In genomic region chr2:118737690-118738089, GRCh38 we compare ENCODE assay signal across 25 cellular contexts.
DNase-seq lines count a peak whose midpoint lies in the region; ATAC-seq and TF ChIP-seq lines count a peak whose summit lies in the region.
"Had no signal": no experiment of that assay in that cellular context is flagged by ENCODE, and none has a peak within 500 bp of the region (broad histone marks: within the 10 kb centered on the region; RNA-seq: fewer than 3 reads in every experiment).

No MANE protein-coding gene starts in this region.

- H3K36me3 Mint-ChIP-seq in endodermal cell (ENCODE audit: low read depth), result no peaks in the 10 kb centered on the region
- H3K36me3 Mint-ChIP-seq in activated naive CD4-positive, alpha-beta T cell treated with anti-CD3 and anti-CD28 coated beads, Interleukin-2, amount 10 ng/mL, durations not matched to agents 7 days and 5 days, result no peaks in the 10 kb centered on the region
- H3K36me3 Mint-ChIP-seq: stimulated activated memory B cell treated with anti-CD40 and anti-IgM and Interleukin-4, amounts not matched to agents 10 μg/mL and 1 μg/mL and 100 μg/mL, for 72 hours; type B pancreatic cell had no signal

- ATAC-seq in gastrocnemius medialis (peak; percentile 55 to 63), HG03439 (IDR thresholded peaks at IDR 0.05; ENCODE audit: unreplicated experiment) (no peak)
- ATAC-seq: activated CD8-positive, alpha-beta T cell treated with anti-CD3 and anti-CD28 coated beads, Interleukin-2, amount 10 ng/mL, durations not matched to agents 7 days and 5 days; stimulated activated memory B cell treated with anti-CD40 and anti-IgM and Interleukin-4, amounts not matched to agents 10 μg/mL and 1 μg/mL and 100 μg/mL, for 72 hours had no signal

- H3K4me1 ChIP-seq in endodermal cell (ENCODE audit: control insufficient read depth, insufficient read depth, low read length) (no peaks in the 10 kb centered on the region), gastrocnemius medialis (peaks cover 6 to 9% of the 10 kb centered on the region in 2 donors)
- H3K4me1 ChIP-seq: gastroesophageal sphincter had no signal

- peaks cover 8% of the 10 kb centered on the region for H3K4me1 Mint-ChIP-seq in endodermal cell
- H3K4me1 Mint-ChIP-seq in activated naive CD4-positive, alpha-beta T cell treated with anti-CD3 and anti-CD28 coated beads, Interleukin-2, amount 10 ng/mL, durations not matched to agents 7 days and 5 days, result no peaks in the 10 kb centered on the region
- H3K4me1 Mint-ChIP-seq: stimulated activated memory B cell treated with anti-CD40 and anti-IgM and Interleukin-4, amounts not matched to agents 10 μg/mL and 1 μg/mL and 100 μg/mL, for 72 hours had no signal

- 80 to 83% methylated on average over 5 of the region's 5 CpGs for WGBS in endodermal cell (ENCODE audit: insufficient coverage in 1 of 2, insufficient read length in 1 of 2), 2 experiments

- peaks cover 11% of the 10 kb centered on the region for H3K27me3 Mint-ChIP-seq in endodermal cell (ENCODE audit: insufficient read depth)
- peaks cover 3% of the 10 kb centered on the region for H3K27me3 Mint-ChIP-seq in activated naive CD4-positive, alpha-beta T cell treated with anti-CD3 and anti-CD28 coated beads, Interleukin-2, amount 10 ng/mL, durations not matched to agents 7 days and 5 days

- no peaks in the 10 kb centered on the region for H3K27me3 ChIP-seq in endodermal cell (ENCODE audit: control insufficient read depth, insufficient read depth, low read length, poor library complexity, severe bottlenecking)
- no peaks in the 10 kb centered on the region for H3K27me3 ChIP-seq in gastrocnemius medialis
- H3K27me3 ChIP-seq: hepatocyte had no signal

- H3K36me3 ChIP-seq in endodermal cell (ENCODE audit: control insufficient read depth, insufficient read depth, low read length) (no peaks in the 10 kb centered on the region), gastrocnemius medialis (no peaks in the 10 kb centered on the region)
- H3K36me3 ChIP-seq: gastroesophageal sphincter had no signal

- H3K9me3 ChIP-seq in endodermal cell (ENCODE audit: control insufficient read depth, low read length), result peaks cover 9% of the 10 kb centered on the region
- H3K9me3 ChIP-seq in gastrocnemius medialis, result no peaks in the 10 kb centered on the region

- H3K9me3 Mint-ChIP-seq in endodermal cell, result peaks cover 4% of the 10 kb centered on the region
- H3K9me3 Mint-ChIP-seq in activated naive CD4-positive, alpha-beta T cell treated with anti-CD3 and anti-CD28 coated beads, Interleukin-2, amount 10 ng/mL, durations not matched to agents 7 days and 5 days, result no peaks in the 10 kb centered on the region

- H3K4me3 ChIP-seq in endodermal cell (ENCODE audit: low read length) (no peak overlapping the region), gastrocnemius medialis (no peak overlapping the region)
- H3K4me3 ChIP-seq: gastroesophageal sphincter, hepatocyte had no signal

- DNase-seq in NCI-H1436 (lab: John Stamatoyannopoulos, UW) (peak; percentile 37), NCI-H1436 treated with DMSO at 0.1 percent for 48 hours (lab: John Stamatoyannopoulos, UW) (no peak), NCI-H510A (lab: John Stamatoyannopoulos, UW) (peak; percentile 12), endodermal cell (no peak), gastrocnemius medialis (no peak), RKO (ENCODE audit: low spot score) (no peak)
- DNase-seq in activated naive CD4-positive, alpha-beta T cell treated with anti-CD3 and anti-CD28 coated beads, Interleukin-2, amount 10 ng/mL, durations not matched to agents 7 days and 5 days, result no peak
- DNase-seq: 8988T; activated CD4-positive, alpha-beta T cell treated with anti-CD3 and anti-CD28 coated beads for 4 hours; activated CD8-positive, alpha-beta T cell treated with anti-CD3 and anti-CD28 coated beads, Interleukin-2, amount 10 ng/mL, durations not matched to agents 7 days and 5 days; activated naive CD4-positive, alpha-beta T cell treated with anti-CD3 and anti-CD28 coated beads, Interleukin-2, amount 50 U/mL, for 16 hours; amygdala; Calu3; H7; NCI-H1417 treated with DMSO at 0.1 percent for 48 hours; NCI-H524 treated with DMSO at 0.1 percent for 48 hours had no signal

- no peak overlapping the region for H3K9ac ChIP-seq in endodermal cell (ENCODE audit: extremely low read depth, low read length, poor library complexity, severe bottlenecking)
- H3K9ac ChIP-seq: KMS-11 had no signal

- CTCF ChIA-PET in activated naive CD4-positive, alpha-beta T cell treated with anti-CD3 and anti-CD28 coated beads, Interleukin-2, amount 10 ng/mL, durations not matched to agents 7 days and 5 days (lab: Charles Lee), result no interaction called here

- in situ Hi-C loops in gastrocnemius medialis (cut with MboI; ENCODE audit: low sequenced_read_pairs in 4 of 4), result no loop called here

- TF ChIP-seq POLR2A in gastrocnemius medialis (IDR thresholded peaks at IDR 0.05), result no peak

- no peak overlapping the region for H3K4me3 Mint-ChIP-seq in endodermal cell
- H3K4me3 Mint-ChIP-seq in activated naive CD4-positive, alpha-beta T cell treated with anti-CD3 and anti-CD28 coated beads, Interleukin-2, amount 10 ng/mL, durations not matched to agents 7 days and 5 days, result no peak overlapping the region
- H3K4me3 Mint-ChIP-seq: activated CD8-positive, alpha-beta T cell treated with anti-CD3 and anti-CD28 coated beads, Interleukin-2, amount 10 ng/mL, durations not matched to agents 7 days and 5 days; nephron; stimulated activated memory B cell treated with anti-CD40 and anti-IgM and Interleukin-4, amounts not matched to agents 10 μg/mL and 1 μg/mL and 100 μg/mL, for 72 hours; type B pancreatic cell had no signal

- intact Hi-C loops in gastrocnemius medialis (cut with DNase I; ENCODE audit: low total_unique reads), result no loop called here

- H3K27ac ChIP-seq in endodermal cell (ENCODE audit: low read depth, low read length) (no peak overlapping the region), gastrocnemius medialis (peak overlapping the region in 2 of 4 donors; percentile 45 to 47)
- H3K27ac ChIP-seq: gastroesophageal sphincter, hepatocyte, HL-60, KMS-11, VCaP had no signal

- H3K27ac Mint-ChIP-seq in endodermal cell, result no peak overlapping the region
- no peak overlapping the region for H3K27ac Mint-ChIP-seq in activated naive CD4-positive, alpha-beta T cell treated with anti-CD3 and anti-CD28 coated beads, Interleukin-2, amount 10 ng/mL, durations not matched to agents 7 days and 5 days
- H3K27ac Mint-ChIP-seq: activated CD8-positive, alpha-beta T cell treated with anti-CD3 and anti-CD28 coated beads, Interleukin-2, amount 10 ng/mL, durations not matched to agents 7 days and 5 days; stimulated activated memory B cell treated with anti-CD40 and anti-IgM and Interleukin-4, amounts not matched to agents 10 μg/mL and 1 μg/mL and 100 μg/mL, for 72 hours; type B pancreatic cell had no signal

- TF ChIP-seq CTCF in endodermal cell (conservative IDR thresholded peaks at IDR 0.05) (peak; percentile 28), gastrocnemius medialis (IDR thresholded peaks at IDR 0.05 in 4 of 5, conservative IDR thresholded peaks at IDR 0.05 in 1 of 5) (no peak)

Comparison
In these comparisons a context has a peak if more than half of its experiments do, and no peak if none do; other contexts are left out.
1. DNase-seq: peak in NCI-H1436 (single experiment) and NCI-H510A (single experiment); none in NCI-H1436 treated with DMSO at 0.1 percent for 48 hours (single experiment), endodermal cell (single experiment), gastrocnemius medialis (0 of 2), activated naive CD4-positive, alpha-beta T cell treated with anti-CD3 and anti-CD28 coated beads, Interleukin-2, amount 10 ng/mL, durations not matched to agents 7 days and 5 days (single experiment) and RKO (single experiment).